In the genomic region with DNA sequence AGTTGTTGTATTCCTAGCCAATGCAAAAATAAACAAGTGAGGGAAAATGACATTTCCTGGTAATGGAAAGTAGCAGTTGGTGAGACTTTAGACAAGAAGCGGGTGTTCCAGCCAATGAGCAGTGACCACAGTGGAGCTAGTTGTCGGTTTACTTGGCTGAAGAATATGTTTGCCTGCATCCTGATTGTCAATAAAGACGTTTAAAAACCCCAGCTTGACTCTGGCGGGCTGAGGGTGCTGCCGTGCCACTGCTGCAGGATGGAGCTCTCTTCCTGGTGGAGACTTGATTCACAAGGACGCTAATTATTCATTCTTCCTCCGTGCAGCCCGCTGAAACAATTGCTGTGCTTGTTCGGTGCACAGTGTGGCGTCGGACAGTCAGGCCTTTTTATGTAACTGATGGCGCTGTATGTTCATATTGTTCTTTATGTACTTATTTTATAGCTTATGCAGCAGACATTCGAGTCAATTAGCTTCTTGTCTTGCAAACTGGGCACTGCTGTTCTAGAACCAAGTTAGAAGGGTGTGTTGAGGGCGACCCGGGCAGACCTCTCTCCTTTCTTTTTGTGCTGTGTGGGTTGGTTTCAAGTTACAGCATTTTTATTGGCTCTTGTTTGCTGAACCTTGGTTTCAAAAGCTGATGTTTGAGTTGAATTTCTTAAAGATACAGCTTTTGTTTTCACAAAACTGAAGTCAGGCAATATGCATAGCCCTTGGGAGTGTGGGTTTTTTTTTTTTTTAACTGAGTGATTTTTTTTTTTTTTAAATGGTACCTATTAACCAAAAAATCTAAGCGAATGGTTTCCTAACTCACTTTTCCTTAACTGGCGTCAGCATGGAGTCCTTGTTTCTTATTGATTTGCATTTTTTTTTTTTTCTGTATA, we compare ENCODE assay signal across 1 cellular context.
TF ChIP-seq lines count a peak whose summit lies in the region.

No MANE protein-coding gene starts in this region.

TF ChIP-seq in HepG2, 621 proteins besides CTCF, POLR2A, EP300 and RAD21 (continued from another document and continues in another):
- TF ChIP-seq KDM5B (CRISPR knock-in tag; IDR thresholded peaks at IDR 0.05; ENCODE audit: borderline replicate concordance) = no peak
- TF ChIP-seq, protein P1, sequence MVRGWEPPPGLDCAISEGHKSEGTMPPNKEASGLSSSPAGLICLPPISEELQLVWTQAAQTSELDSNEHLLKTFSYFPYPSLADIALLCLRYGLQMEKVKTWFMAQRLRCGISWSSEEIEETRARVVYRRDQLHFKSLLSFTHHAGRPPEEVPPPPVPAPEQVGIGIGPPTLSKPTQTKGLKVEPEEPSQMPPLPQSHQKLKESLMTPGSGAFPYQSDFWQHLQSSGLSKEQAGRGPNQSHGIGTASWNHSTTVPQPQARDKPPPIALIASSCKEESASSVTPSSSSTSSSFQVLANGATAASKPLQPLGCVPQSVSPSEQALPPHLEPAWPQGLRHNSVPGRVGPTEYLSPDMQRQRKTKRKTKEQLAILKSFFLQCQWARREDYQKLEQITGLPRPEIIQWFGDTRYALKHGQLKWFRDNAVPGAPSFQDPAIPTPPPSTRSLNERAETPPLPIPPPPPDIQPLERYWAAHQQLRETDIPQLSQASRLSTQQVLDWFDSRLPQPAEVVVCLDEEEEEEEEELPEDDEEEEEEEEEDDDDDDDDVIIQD (CRISPR knock-in tag; IDR thresholded peaks at IDR 0.05; ENCODE audit: low read depth) = no peak
- TF ChIP-seq, protein P2, sequence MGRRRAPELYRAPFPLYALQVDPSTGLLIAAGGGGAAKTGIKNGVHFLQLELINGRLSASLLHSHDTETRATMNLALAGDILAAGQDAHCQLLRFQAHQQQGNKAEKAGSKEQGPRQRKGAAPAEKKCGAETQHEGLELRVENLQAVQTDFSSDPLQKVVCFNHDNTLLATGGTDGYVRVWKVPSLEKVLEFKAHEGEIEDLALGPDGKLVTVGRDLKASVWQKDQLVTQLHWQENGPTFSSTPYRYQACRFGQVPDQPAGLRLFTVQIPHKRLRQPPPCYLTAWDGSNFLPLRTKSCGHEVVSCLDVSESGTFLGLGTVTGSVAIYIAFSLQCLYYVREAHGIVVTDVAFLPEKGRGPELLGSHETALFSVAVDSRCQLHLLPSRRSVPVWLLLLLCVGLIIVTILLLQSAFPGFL (CRISPR knock-in tag; IDR thresholded peaks at IDR 0.05) = no peak
- TF ChIP-seq MAFK (conservative IDR thresholded peaks at IDR 0.05 in 1 of 2, IDR thresholded peaks at IDR 0.05 in 1 of 2; ENCODE audit: low read length in 2 of 2) = no peak
- TF ChIP-seq MED1 (CRISPR knock-in tag; IDR thresholded peaks at IDR 0.05) = peak; percentile 41; the same call in 1 of the 2 replicates
- TF ChIP-seq ZC3H13 (CRISPR knock-in tag; IDR thresholded peaks at IDR 0.05) = no peak
- TF ChIP-seq, protein P3, sequence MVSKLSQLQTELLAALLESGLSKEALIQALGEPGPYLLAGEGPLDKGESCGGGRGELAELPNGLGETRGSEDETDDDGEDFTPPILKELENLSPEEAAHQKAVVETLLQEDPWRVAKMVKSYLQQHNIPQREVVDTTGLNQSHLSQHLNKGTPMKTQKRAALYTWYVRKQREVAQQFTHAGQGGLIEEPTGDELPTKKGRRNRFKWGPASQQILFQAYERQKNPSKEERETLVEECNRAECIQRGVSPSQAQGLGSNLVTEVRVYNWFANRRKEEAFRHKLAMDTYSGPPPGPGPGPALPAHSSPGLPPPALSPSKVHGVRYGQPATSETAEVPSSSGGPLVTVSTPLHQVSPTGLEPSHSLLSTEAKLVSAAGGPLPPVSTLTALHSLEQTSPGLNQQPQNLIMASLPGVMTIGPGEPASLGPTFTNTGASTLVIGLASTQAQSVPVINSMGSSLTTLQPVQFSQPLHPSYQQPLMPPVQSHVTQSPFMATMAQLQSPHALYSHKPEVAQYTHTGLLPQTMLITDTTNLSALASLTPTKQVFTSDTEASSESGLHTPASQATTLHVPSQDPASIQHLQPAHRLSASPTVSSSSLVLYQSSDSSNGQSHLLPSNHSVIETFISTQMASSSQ (IDR thresholded peaks at IDR 0.05; ENCODE audit: low read depth) = no peak
- TF ChIP-seq, protein P3 (CRISPR knock-in tag; IDR thresholded peaks at IDR 0.05; ENCODE audit: borderline replicate concordance) = no peak
- TF ChIP-seq KMT2A (CRISPR knock-in tag; IDR thresholded peaks at IDR 0.05) = 0 out of 2 replicates have a peak, but pooled peaks have one; percentile 18
- TF ChIP-seq ZNF746 (CRISPR knock-in tag; IDR thresholded peaks at IDR 0.05) = no peak
- TF ChIP-seq ZFP41 (CRISPR knock-in tag; IDR thresholded peaks at IDR 0.05; ENCODE audit: borderline replicate concordance) = no peak
- TF ChIP-seq, protein P4, sequence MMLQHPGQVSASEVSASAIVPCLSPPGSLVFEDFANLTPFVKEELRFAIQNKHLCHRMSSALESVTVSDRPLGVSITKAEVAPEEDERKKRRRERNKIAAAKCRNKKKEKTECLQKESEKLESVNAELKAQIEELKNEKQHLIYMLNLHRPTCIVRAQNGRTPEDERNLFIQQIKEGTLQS (CRISPR knock-in tag; IDR thresholded peaks at IDR 0.05) = no peak
- TF ChIP-seq SALL2 (CRISPR knock-in tag; IDR thresholded peaks at IDR 0.05) = 0 out of 2 replicates have a peak, but pooled peaks have one; percentile 22
- TF ChIP-seq JDP2 (CRISPR knock-in tag; IDR thresholded peaks at IDR 0.05; ENCODE audit: borderline replicate concordance) = no peak
- no peak for TF ChIP-seq ZNF749 (CRISPR knock-in tag; IDR thresholded peaks at IDR 0.05; ENCODE audit: borderline replicate concordance)
- no peak for TF ChIP-seq ZBTB3 (CRISPR knock-in tag; IDR thresholded peaks at IDR 0.05; ENCODE audit: borderline replicate concordance, low read depth)
- TF ChIP-seq MAFG (CRISPR knock-in tag; IDR thresholded peaks at IDR 0.05) = no peak
- TF ChIP-seq, protein P5, sequence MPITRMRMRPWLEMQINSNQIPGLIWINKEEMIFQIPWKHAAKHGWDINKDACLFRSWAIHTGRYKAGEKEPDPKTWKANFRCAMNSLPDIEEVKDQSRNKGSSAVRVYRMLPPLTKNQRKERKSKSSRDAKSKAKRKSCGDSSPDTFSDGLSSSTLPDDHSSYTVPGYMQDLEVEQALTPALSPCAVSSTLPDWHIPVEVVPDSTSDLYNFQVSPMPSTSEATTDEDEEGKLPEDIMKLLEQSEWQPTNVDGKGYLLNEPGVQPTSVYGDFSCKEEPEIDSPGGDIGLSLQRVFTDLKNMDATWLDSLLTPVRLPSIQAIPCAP (CRISPR knock-in tag; IDR thresholded peaks at IDR 0.05; ENCODE audit: low read depth) = no peak
- TF ChIP-seq ZNF329 (CRISPR knock-in tag; IDR thresholded peaks at IDR 0.05; ENCODE audit: low read depth) = no peak
- TF ChIP-seq GATAD2A (CRISPR knock-in tag; IDR thresholded peaks at IDR 0.05) = peak; percentile 42; the same call in 1 of the 2 replicates
- no peak for TF ChIP-seq SRF (IDR thresholded peaks at IDR 0.05; ENCODE audit: low read depth, low read length)
- TF ChIP-seq, protein P6, sequence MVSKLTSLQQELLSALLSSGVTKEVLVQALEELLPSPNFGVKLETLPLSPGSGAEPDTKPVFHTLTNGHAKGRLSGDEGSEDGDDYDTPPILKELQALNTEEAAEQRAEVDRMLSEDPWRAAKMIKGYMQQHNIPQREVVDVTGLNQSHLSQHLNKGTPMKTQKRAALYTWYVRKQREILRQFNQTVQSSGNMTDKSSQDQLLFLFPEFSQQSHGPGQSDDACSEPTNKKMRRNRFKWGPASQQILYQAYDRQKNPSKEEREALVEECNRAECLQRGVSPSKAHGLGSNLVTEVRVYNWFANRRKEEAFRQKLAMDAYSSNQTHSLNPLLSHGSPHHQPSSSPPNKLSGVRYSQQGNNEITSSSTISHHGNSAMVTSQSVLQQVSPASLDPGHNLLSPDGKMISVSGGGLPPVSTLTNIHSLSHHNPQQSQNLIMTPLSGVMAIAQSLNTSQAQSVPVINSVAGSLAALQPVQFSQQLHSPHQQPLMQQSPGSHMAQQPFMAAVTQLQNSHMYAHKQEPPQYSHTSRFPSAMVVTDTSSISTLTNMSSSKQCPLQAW (CRISPR knock-in tag; IDR thresholded peaks at IDR 0.05) = peak; percentile 15; the same call in 1 of the 2 replicates
- no peak for TF ChIP-seq ZKSCAN8 (CRISPR knock-in tag; IDR thresholded peaks at IDR 0.05; ENCODE audit: borderline replicate concordance)
- TF ChIP-seq DMAP1 (CRISPR knock-in tag; IDR thresholded peaks at IDR 0.05) = no peak
- TF ChIP-seq, protein P7, sequence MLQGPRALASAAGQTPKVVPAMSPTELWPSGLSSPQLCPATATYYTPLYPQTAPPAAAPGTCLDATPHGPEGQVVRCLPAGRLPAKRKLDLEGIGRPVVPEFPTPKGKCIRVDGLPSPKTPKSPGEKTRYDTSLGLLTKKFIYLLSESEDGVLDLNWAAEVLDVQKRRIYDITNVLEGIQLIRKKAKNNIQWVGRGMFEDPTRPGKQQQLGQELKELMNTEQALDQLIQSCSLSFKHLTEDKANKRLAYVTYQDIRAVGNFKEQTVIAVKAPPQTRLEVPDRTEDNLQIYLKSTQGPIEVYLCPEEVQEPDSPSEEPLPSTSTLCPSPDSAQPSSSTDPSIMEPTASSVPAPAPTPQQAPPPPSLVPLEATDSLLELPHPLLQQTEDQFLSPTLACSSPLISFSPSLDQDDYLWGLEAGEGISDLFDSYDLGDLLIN (CRISPR knock-in tag; IDR thresholded peaks at IDR 0.05; ENCODE audit: borderline replicate concordance) = no peak
- no peak for TF ChIP-seq ZNF3 (CRISPR knock-in tag; IDR thresholded peaks at IDR 0.05)
- TF ChIP-seq ZNF777 (CRISPR knock-in tag; IDR thresholded peaks at IDR 0.05) = no peak
- TF ChIP-seq SNAPC2 (CRISPR knock-in tag; IDR thresholded peaks at IDR 0.05) = no peak
- TF ChIP-seq NFYB (CRISPR knock-in tag; IDR thresholded peaks at IDR 0.05) = peak; percentile 46; the same call in 1 of the 2 replicates
- no peak for TF ChIP-seq RARG (CRISPR knock-in tag; IDR thresholded peaks at IDR 0.05; ENCODE audit: low read depth)
- no peak for TF ChIP-seq PRMT3 (CRISPR knock-in tag; IDR thresholded peaks at IDR 0.05; ENCODE audit: borderline replicate concordance, low read depth)
- TF ChIP-seq, protein P8, sequence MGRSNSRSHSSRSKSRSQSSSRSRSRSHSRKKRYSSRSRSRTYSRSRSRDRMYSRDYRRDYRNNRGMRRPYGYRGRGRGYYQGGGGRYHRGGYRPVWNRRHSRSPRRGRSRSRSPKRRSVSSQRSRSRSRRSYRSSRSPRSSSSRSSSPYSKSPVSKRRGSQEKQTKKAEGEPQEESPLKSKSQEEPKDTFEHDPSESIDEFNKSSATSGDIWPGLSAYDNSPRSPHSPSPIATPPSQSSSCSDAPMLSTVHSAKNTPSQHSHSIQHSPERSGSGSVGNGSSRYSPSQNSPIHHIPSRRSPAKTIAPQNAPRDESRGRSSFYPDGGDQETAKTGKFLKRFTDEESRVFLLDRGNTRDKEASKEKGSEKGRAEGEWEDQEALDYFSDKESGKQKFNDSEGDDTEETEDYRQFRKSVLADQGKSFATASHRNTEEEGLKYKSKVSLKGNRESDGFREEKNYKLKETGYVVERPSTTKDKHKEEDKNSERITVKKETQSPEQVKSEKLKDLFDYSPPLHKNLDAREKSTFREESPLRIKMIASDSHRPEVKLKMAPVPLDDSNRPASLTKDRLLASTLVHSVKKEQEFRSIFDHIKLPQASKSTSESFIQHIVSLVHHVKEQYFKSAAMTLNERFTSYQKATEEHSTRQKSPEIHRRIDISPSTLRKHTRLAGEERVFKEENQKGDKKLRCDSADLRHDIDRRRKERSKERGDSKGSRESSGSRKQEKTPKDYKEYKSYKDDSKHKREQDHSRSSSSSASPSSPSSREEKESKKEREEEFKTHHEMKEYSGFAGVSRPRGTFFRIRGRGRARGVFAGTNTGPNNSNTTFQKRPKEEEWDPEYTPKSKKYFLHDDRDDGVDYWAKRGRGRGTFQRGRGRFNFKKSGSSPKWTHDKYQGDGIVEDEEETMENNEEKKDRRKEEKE (IDR thresholded peaks at IDR 0.05) = no peak
- no peak for TF ChIP-seq ZNF274 (CRISPR knock-in tag; IDR thresholded peaks at IDR 0.05)
- TF ChIP-seq MTA3 (CRISPR knock-in tag; IDR thresholded peaks at IDR 0.05) = no peak
- TF ChIP-seq IRF2 (CRISPR knock-in tag; IDR thresholded peaks at IDR 0.05) = 0 out of 2 replicates have a peak, but pooled peaks have one; percentile 30
- TF ChIP-seq, protein P9, sequence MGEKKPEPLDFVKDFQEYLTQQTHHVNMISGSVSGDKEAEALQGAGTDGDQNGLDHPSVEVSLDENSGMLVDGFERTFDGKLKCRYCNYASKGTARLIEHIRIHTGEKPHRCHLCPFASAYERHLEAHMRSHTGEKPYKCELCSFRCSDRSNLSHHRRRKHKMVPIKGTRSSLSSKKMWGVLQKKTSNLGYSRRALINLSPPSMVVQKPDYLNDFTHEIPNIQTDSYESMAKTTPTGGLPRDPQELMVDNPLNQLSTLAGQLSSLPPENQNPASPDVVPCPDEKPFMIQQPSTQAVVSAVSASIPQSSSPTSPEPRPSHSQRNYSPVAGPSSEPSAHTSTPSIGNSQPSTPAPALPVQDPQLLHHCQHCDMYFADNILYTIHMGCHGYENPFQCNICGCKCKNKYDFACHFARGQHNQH (CRISPR knock-in tag; IDR thresholded peaks at IDR 0.05) = no peak; the same call in 1 of the 2 replicates
- TF ChIP-seq, protein P10, sequence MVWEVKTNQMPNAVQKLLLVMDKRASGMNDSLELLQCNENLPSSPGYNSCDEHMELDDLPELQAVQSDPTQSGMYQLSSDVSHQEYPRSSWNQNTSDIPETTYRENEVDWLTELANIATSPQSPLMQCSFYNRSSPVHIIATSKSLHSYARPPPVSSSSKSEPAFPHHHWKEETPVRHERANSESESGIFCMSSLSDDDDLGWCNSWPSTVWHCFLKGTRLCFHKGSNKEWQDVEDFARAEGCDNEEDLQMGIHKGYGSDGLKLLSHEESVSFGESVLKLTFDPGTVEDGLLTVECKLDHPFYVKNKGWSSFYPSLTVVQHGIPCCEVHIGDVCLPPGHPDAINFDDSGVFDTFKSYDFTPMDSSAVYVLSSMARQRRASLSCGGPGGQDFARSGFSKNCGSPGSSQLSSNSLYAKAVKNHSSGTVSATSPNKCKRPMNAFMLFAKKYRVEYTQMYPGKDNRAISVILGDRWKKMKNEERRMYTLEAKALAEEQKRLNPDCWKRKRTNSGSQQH (CRISPR knock-in tag; IDR thresholded peaks at IDR 0.05; ENCODE audit: low read depth) = no peak
- TF ChIP-seq ZNF772 (CRISPR knock-in tag; IDR thresholded peaks at IDR 0.05) = no peak
- TF ChIP-seq SP1 (IDR thresholded peaks at IDR 0.05) = no peak
- TF ChIP-seq SP1 (CRISPR knock-in tag; IDR thresholded peaks at IDR 0.05) = no peak
- TF ChIP-seq ZNF501 (CRISPR knock-in tag; IDR thresholded peaks at IDR 0.05) = peak; percentile 67; the same call in 1 of the 2 replicates
- TF ChIP-seq PPARG (CRISPR knock-in tag; conservative IDR thresholded peaks at IDR 0.05) = no peak
- peak; percentile 66 for TF ChIP-seq ZNF292 (CRISPR knock-in tag; IDR thresholded peaks at IDR 0.05; ENCODE audit: borderline replicate concordance, low read depth)
- TF ChIP-seq CREB1 (IDR thresholded peaks at IDR 0.05) = no peak
- TF ChIP-seq CREB1 (CRISPR knock-in tag; IDR thresholded peaks at IDR 0.05) = peak; percentile 61; the same call in 1 of the 2 replicates
- TF ChIP-seq ZNF598 (CRISPR knock-in tag; IDR thresholded peaks at IDR 0.05; ENCODE audit: borderline replicate concordance) = no peak
- TF ChIP-seq REXO4 (CRISPR knock-in tag; IDR thresholded peaks at IDR 0.05; ENCODE audit: borderline replicate concordance) = no peak
